Comparison of ENCODE assay signal across 9 cellular contexts in the genomic region with DNA sequence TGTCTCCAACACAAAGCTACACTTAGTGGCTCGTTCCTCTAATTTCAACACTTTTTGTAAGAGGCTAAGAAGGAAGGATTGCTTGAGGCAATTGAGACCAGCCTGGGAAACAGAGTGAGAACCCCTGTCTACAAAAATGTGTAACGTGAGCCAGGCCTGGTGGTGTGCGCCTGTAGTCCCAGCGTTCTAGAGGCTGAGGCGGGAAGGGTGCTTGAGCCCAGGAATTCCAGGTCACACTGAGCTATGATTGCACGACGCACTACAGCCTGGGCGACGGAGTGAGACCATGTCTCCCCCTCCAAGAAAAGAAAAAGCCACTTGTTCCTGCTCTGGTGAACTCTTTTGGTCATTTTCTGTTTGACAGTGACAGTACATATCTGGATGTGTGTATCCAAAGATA.
"Had no signal": no experiment of that assay in that cellular context is flagged by ENCODE, and none has a peak within 500 bp of the region (broad histone marks: within the 10 kb centered on the region; RNA-seq: fewer than 3 reads in every experiment).

No MANE protein-coding gene starts in this region.

- H3K27ac ChIP-seq: HL-60 had no signal

- H3K4me3 Mint-ChIP-seq: GM23338, H9 had no signal

- DNase-seq: H9, HCEC 1CT, IMR-90, KG1 had no signal

- H3K4me3 ChIP-seq: GM23338, K562 had no signal

- FAIRE-seq: H54, HepG2, K562 had no signal
